In genomic region chr9:90807006-90807405, GRCh38 we compare ENCODE assay signal across 1 cellular context.
TF ChIP-seq lines count a peak whose summit lies in the region.

No MANE protein-coding gene starts in this region.

TF ChIP-seq in GM23338, 12 proteins besides CTCF, POLR2A, EP300 and RAD21:
- TF ChIP-seq REST (IDR thresholded peaks at IDR 0.05; ENCODE audit: unreplicated experiment) (no peak), CREB1 (CRISPR knock-in tag; IDR thresholded peaks at IDR 0.05; ENCODE audit: low read depth) (no peak), ETS1 (IDR thresholded peaks at IDR 0.05) (no peak), STAT1 (IDR thresholded peaks at IDR 0.05; ENCODE audit: unreplicated experiment) (no peak), ZNF114 (CRISPR knock-in tag; IDR thresholded peaks at IDR 0.05) (no peak), NANOG (IDR thresholded peaks at IDR 0.05; ENCODE audit: borderline replicate concordance) (no peak), ZNF462 (CRISPR knock-in tag; IDR thresholded peaks at IDR 0.05) (no peak), EZH2 (IDR thresholded peaks at IDR 0.05; ENCODE audit: low read depth, unreplicated experiment) (no peak), JUNB (IDR thresholded peaks at IDR 0.05; ENCODE audit: unreplicated experiment) (no peak), ZNF331 (CRISPR knock-in tag; IDR thresholded peaks at IDR 0.05; ENCODE audit: low read depth) (no peak), EZH2phosphoT487 (IDR thresholded peaks at IDR 0.05; ENCODE audit: unreplicated experiment) (no peak), POLR2AphosphoS5 (IDR thresholded peaks at IDR 0.05; ENCODE audit: low read depth) (no peak)
